ENCODE assay signal across 1 cellular context in the genomic region with DNA sequence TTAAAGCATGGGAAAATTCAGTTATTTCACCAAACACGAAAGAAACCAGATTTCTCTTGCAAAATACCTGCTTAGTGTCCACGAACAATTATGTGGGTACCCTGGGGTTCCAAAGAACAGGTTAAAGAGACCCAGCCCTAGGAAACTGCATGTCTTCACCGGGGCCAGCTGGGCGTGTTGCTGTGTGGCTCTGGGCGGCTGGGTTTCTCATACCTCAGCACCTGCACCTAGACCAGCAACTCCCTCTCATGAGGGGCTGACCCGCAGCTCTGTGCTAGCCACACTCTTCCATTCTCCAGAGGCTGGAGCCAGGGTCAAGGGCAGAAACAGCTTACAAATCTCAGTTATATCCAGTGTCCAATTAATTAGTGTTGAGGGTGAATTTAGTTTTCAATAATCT.
TF ChIP-seq lines count a peak whose summit lies in the region.

No MANE protein-coding gene starts in this region.

TF ChIP-seq in GM23338, 12 proteins besides CTCF, POLR2A, EP300 and RAD21 (continued from another document):
- TF ChIP-seq, protein P1, sequence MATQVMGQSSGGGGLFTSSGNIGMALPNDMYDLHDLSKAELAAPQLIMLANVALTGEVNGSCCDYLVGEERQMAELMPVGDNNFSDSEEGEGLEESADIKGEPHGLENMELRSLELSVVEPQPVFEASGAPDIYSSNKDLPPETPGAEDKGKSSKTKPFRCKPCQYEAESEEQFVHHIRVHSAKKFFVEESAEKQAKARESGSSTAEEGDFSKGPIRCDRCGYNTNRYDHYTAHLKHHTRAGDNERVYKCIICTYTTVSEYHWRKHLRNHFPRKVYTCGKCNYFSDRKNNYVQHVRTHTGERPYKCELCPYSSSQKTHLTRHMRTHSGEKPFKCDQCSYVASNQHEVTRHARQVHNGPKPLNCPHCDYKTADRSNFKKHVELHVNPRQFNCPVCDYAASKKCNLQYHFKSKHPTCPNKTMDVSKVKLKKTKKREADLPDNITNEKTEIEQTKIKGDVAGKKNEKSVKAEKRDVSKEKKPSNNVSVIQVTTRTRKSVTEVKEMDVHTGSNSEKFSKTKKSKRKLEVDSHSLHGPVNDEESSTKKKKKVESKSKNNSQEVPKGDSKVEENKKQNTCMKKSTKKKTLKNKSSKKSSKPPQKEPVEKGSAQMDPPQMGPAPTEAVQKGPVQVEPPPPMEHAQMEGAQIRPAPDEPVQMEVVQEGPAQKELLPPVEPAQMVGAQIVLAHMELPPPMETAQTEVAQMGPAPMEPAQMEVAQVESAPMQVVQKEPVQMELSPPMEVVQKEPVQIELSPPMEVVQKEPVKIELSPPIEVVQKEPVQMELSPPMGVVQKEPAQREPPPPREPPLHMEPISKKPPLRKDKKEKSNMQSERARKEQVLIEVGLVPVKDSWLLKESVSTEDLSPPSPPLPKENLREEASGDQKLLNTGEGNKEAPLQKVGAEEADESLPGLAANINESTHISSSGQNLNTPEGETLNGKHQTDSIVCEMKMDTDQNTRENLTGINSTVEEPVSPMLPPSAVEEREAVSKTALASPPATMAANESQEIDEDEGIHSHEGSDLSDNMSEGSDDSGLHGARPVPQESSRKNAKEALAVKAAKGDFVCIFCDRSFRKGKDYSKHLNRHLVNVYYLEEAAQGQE (IDR thresholded peaks at IDR 0.05; ENCODE audit: unreplicated experiment): no peak
- TF ChIP-seq EZH2phosphoT487 (IDR thresholded peaks at IDR 0.05; ENCODE audit: unreplicated experiment): no peak
- TF ChIP-seq JUNB (IDR thresholded peaks at IDR 0.05; ENCODE audit: unreplicated experiment): no peak
- TF ChIP-seq, protein P2, sequence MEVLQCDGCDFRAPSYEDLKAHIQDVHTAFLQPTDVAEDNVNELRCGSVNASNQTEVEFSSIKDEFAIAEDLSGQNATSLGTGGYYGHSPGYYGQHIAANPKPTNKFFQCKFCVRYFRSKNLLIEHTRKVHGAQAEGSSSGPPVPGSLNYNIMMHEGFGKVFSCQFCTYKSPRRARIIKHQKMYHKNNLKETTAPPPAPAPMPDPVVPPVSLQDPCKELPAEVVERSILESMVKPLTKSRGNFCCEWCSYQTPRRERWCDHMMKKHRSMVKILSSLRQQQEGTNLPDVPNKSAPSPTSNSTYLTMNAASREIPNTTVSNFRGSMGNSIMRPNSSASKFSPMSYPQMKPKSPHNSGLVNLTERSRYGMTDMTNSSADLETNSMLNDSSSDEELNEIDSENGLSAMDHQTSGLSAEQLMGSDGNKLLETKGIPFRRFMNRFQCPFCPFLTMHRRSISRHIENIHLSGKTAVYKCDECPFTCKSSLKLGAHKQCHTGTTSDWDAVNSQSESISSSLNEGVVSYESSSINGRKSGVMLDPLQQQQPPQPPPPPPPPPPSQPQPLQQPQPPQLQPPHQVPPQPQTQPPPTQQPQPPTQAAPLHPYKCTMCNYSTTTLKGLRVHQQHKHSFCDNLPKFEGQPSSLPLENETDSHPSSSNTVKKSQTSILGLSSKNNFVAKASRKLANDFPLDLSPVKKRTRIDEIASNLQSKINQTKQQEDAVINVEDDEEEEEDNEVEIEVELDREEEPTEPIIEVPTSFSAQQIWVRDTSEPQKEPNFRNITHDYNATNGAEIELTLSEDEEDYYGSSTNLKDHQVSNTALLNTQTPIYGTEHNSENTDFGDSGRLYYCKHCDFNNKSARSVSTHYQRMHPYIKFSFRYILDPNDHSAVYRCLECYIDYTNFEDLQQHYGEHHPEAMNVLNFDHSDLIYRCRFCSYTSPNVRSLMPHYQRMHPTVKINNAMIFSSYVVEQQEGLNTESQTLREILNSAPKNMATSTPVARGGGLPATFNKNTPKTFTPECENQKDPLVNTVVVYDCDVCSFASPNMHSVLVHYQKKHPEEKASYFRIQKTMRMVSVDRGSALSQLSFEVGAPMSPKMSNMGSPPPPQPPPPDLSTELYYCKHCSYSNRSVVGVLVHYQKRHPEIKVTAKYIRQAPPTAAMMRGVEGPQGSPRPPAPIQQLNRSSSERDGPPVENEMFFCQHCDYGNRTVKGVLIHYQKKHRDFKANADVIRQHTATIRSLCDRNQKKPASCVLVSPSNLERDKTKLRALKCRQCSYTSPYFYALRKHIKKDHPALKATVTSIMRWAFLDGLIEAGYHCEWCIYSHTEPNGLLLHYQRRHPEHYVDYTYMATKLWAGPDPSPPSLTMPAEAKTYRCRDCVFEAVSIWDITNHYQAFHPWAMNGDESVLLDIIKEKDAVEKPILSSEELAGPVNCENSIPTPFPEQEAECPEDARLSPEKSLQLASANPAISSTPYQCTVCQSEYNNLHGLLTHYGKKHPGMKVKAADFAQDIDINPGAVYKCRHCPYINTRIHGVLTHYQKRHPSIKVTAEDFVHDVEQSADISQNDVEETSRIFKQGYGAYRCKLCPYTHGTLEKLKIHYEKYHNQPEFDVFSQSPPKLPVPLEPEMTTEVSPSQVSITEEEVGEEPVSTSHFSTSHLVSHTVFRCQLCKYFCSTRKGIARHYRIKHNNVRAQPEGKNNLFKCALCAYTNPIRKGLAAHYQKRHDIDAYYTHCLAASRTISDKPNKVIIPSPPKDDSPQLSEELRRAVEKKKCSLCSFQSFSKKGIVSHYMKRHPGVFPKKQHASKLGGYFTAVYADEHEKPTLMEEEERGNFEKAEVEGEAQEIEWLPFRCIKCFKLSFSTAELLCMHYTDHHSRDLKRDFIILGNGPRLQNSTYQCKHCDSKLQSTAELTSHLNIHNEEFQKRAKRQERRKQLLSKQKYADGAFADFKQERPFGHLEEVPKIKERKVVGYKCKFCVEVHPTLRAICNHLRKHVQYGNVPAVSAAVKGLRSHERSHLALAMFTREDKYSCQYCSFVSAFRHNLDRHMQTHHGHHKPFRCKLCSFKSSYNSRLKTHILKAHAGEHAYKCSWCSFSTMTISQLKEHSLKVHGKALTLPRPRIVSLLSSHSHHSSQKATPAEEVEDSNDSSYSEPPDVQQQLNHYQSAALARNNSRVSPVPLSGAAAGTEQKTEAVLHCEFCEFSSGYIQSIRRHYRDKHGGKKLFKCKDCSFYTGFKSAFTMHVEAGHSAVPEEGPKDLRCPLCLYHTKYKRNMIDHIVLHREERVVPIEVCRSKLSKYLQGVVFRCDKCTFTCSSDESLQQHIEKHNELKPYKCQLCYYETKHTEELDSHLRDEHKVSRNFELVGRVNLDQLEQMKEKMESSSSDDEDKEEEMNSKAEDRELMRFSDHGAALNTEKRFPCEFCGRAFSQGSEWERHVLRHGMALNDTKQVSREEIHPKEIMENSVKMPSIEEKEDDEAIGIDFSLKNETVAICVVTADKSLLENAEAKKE (CRISPR knock-in tag; IDR thresholded peaks at IDR 0.05): no peak
- no peak for TF ChIP-seq POLR2AphosphoS5 (IDR thresholded peaks at IDR 0.05; ENCODE audit: low read depth)
- TF ChIP-seq STAT1 (IDR thresholded peaks at IDR 0.05; ENCODE audit: unreplicated experiment): no peak
